In genomic region chr20:46388201-46388836, GRCh38 we compare ENCODE assay signal across 1 cellular context.
TF ChIP-seq lines count a peak whose summit lies in the region.

No MANE protein-coding gene starts in this region.

TF ChIP-seq in HepG2, 621 proteins besides CTCF, POLR2A, EP300 and RAD21:
- TF ChIP-seq SMARCE1 (IDR thresholded peaks at IDR 0.05; ENCODE audit: borderline replicate concordance), result no peak
- TF ChIP-seq ZNF282 (IDR thresholded peaks at IDR 0.05; ENCODE audit: partially characterized antibody), result peak; percentile 20
- TF ChIP-seq, protein P1, sequence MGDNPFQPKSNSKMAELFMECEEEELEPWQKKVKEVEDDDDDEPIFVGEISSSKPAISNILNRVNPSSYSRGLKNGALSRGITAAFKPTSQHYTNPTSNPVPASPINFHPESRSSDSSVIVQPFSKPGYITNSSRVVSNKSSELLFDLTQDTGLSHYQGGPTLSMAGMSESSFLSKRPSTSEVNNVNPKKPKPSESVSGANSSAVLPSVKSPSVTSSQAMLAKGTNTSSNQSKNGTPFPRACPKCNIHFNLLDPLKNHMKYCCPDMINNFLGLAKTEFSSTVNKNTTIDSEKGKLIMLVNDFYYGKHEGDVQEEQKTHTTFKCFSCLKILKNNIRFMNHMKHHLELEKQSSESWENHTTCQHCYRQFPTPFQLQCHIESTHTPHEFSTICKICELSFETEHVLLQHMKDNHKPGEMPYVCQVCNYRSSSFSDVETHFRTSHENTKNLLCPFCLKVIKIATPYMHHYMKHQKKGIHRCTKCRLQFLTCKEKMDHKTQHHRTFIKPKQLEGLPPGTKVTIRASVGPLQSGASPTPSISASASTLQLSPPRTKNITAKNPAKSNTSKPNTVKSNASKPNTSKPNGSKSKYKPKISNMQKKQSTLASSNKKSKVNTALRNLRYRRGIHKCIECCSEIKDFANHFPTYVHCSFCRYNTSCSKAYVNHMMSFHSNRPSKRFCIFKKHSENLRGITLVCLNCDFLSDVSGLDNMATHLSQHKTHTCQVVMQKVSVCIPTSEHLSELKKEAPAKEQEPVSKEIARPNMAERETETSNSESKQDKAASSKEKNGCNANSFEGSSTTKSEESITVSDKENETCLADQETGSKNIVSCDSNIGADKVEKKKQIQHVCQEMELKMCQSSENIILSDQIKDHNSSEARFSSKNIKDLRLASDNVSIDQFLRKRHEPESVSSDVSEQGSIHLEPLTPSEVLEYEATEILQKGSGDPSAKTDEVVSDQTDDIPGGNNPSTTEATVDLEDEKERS (CRISPR knock-in tag; IDR thresholded peaks at IDR 0.05), result no peak
